Comparison of ENCODE assay signal across 9 cellular contexts in genomic region chr1:67307251-67308060, GRCh38. TPM values are rescaled to one million over a fixed set of nuclear protein-coding genes. Genes with fewer than 3 reads are reported as not detected.
A peak's percentile ranks its signal among the peaks of the same experiment; 100 is the strongest.
DNase-seq lines count a peak whose midpoint lies in the region; ATAC-seq and TF ChIP-seq lines count a peak whose summit lies in the region.
"Had no signal": no experiment of that assay in that cellular context is flagged by ENCODE, and none has a peak within 500 bp of the region (broad histone marks: within the 10 kb centered on the region; RNA-seq: fewer than 3 reads in every experiment).

Gene IL12RB2, plus strand, starts transcription at chr1:67307873. Its CDS starts 12,496 bp downstream, at chr1:67320369.

- TF ChIP-seq CTCF in body of pancreas (IDR thresholded peaks at IDR 0.05) (no peak), lower leg skin (IDR thresholded peaks at IDR 0.05) (no peak)

- H3K9me3 Mint-ChIP-seq in T-cell: no peaks in the 10 kb centered on the region

- H3K36me3 ChIP-seq in ES-I3 (ENCODE audit: insufficient read depth, low read length) (no peaks in the 10 kb centered on the region), body of pancreas (replicated peaks in 1 of 2; ENCODE audit: insufficient read depth in 1 of 2, low read depth in 2 of 2) (no peaks in the 10 kb centered on the region)

- DNase-seq in T-cell (peak in 32 of 34 experiments; percentile 5 to 48 (median 16)), body of pancreas (peak; percentile 39 to 65 (median 48)), lower leg skin (ENCODE audit: low spot score in 2 of 2) (no peak), C1 segment of cervical spinal cord (lab: John Stamatoyannopoulos, UW) (no peak), cerebellum (ENCODE audit: low spot score) (no peak)
- DNase-seq in stimulated activated CD8-positive, alpha-beta memory T cell treated with anti-CD3 and anti-CD28 coated beads, Interleukin-2, amount 100 ng/mL, for 48 hours (ENCODE audit: low read depth in 2 of 2): peak; percentile 35 to 47

- CTCF ChIA-PET in T-cell (lab: Charles Lee): interaction anchor here (0.6 to 0.8 kb wide), 3 partner anchors 25 to 1033 kb away, joined by 3 read pairs; no protein-coding TSS in a partner anchor

- H3K9ac ChIP-seq in ES-I3 (ENCODE audit: low read depth, low read length): peak within 1 kb of the TSS; percentile 66

- H3K27ac ChIP-seq in body of pancreas: peak within 1 kb of the TSS in 3 of 4 donors; percentile 38 to 60 (median 42)

- H3K4me3 ChIP-seq in body of pancreas (peak within 1 kb of the TSS; percentile 27 to 41), lower leg skin (ENCODE audit: low read depth, poor library complexity, severe bottlenecking) (peak within 1 kb of the TSS; percentile 21)

- no peaks in the 10 kb centered on the region for H3K4me1 ChIP-seq in ES-I3 (ENCODE audit: insufficient read depth, low read length)
- peaks cover 7% of the 10 kb centered on the region for H3K4me1 ChIP-seq in body of pancreas

- intact Hi-C loops in body of pancreas (cut with DNase I) (no loop called here), lower leg skin (cut with DNase I; ENCODE audit: low total_unique reads) (no loop called here)

- H3K36me3 Mint-ChIP-seq in T-cell: no peaks in the 10 kb centered on the region

- 3 to 5% methylated on average over 30 to 56 of the region's 75 CpGs for WGBS in body of pancreas, 2 donors
- WGBS in lower leg skin, 2 donors: 4 to 11% methylated on average over 29 to 47 of the region's 75 CpGs

- H3K27me3 Mint-ChIP-seq in T-cell: peaks cover 10 to 20% of the 10 kb centered on the region in 2 donors

- peak; percentile 63 for ATAC-seq in HG02884 (IDR thresholded peaks at IDR 0.05; ENCODE audit: unreplicated experiment)
- ATAC-seq in T-cell (replicated peaks in 1 of 4): peak; percentile 74 to 82 (median 76)
- peak; percentile 82 for ATAC-seq in body of pancreas
- ATAC-seq: HCT116 had no signal

- H3K9me3 ChIP-seq in ES-I3 (ENCODE audit: control insufficient read depth, insufficient read depth, low read length) (no peaks in the 10 kb centered on the region; the same call in 1 of the 2 replicates), body of pancreas (no peaks in the 10 kb centered on the region)

- H3K27ac Mint-ChIP-seq in T-cell: peak within 1 kb of the TSS; percentile 31 to 79

- peak within 1 kb of the TSS; percentile 73 to 84 (median 80) for H3K4me3 Mint-ChIP-seq in T-cell

- TF ChIP-seq POLR2A in body of pancreas (IDR thresholded peaks at IDR 0.05) (peak in 2 of 3 donors; percentile 57 to 61), lower leg skin (IDR thresholded peaks at IDR 0.05) (no peak)

- H3K27me3 ChIP-seq in body of pancreas: no peaks in the 10 kb centered on the region

- H3K4me1 Mint-ChIP-seq in T-cell: peaks cover 14 to 19% (median 14%) of the 10 kb centered on the region in 3 donors

- POLR2A ChIA-PET in T-cell (lab: Charles Lee): interaction anchor here in 1 of 2 donors (0.5 to 0.7 kb wide), 3 partner anchors 8 to 275 kb away, joined by 3 to 4 read pairs (median 4); no protein-coding TSS in a partner anchor

RNA-seq across cellular contexts. Expression of gene IL12RB2, which starts in this region (rescaled TPM):
- total RNA-seq in T-cell (1 to 10 TPM; 1.3 to 3.5 (median 2.9) TPM), body of pancreas (1 to 10 TPM; 1.3 to 3.3 TPM), lower leg skin (1 to 10 TPM in 3 of 4 donors, under 1 TPM in 1; 0.76 to 3.5 (median 2.2) TPM), cerebellum (1.3 TPM)

Comparison
In these comparisons a context has a peak if more than half of its experiments do, and no peak if none do; other contexts are left out.
1. DNase-seq: peak in T-cell (32 of 34), body of pancreas (4 of 4) and stimulated activated CD8-positive, alpha-beta memory T cell treated with anti-CD3 and anti-CD28 coated beads, Interleukin-2, amount 100 ng/mL, for 48 hours (2 of 2); none in lower leg skin (0 of 2), C1 segment of cervical spinal cord (0 of 14) and cerebellum (single experiment).
2. POLR2A ChIP-seq: peak in body of pancreas (2 of 3); none in lower leg skin (0 of 2).
3. Peak in every context shown above with its lines, with median percentiles within 50 percentile points of each other: ATAC-seq.